Comparison of ENCODE assay signal across 2 cellular contexts in the genomic region with DNA sequence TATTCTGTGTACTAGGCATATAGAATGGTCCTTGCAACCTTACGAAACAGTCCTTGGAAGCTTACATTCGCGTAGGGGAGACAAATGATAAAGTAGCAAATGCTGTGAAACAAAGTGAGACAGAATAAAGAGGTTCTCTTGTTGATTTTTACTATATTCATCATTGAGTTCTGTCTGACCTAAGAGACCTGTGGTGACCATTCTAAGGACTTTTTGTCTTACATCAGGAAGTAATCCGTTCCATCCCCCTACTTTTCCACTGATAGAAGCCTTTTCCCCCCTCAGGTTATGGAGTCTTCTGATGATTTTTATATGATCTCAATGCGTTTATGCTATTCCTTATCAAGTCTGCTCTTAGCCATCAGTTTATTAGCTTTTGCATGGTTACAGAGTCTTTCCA.
TF ChIP-seq lines count a peak whose summit lies in the region.

No MANE protein-coding gene starts in this region.

TF ChIP-seq in HepG2, 621 proteins besides CTCF, POLR2A, EP300 and RAD21:
- TF ChIP-seq MXI1 (IDR thresholded peaks at IDR 0.05; ENCODE audit: borderline replicate concordance, low read depth, low read length) (no peak), SMAD9 (CRISPR knock-in tag; IDR thresholded peaks at IDR 0.05) (no peak), ZNF331 (CRISPR knock-in tag; IDR thresholded peaks at IDR 0.05) (no peak), PCBP2 (optimal IDR thresholded peaks at IDR 0.05; ENCODE audit: low read depth, low read length, poor library complexity, severe bottlenecking) (no peak), REXO4 (CRISPR knock-in tag; IDR thresholded peaks at IDR 0.05; ENCODE audit: borderline replicate concordance) (no peak), ZKSCAN1 (IDR thresholded peaks at IDR 0.05; ENCODE audit: low read length) (no peak), IKZF1 (IDR thresholded peaks at IDR 0.05) (no peak), RFX5 (IDR thresholded peaks at IDR 0.05; ENCODE audit: low read depth, low read length) (no peak)
- TF ChIP-seq, protein P1, sequence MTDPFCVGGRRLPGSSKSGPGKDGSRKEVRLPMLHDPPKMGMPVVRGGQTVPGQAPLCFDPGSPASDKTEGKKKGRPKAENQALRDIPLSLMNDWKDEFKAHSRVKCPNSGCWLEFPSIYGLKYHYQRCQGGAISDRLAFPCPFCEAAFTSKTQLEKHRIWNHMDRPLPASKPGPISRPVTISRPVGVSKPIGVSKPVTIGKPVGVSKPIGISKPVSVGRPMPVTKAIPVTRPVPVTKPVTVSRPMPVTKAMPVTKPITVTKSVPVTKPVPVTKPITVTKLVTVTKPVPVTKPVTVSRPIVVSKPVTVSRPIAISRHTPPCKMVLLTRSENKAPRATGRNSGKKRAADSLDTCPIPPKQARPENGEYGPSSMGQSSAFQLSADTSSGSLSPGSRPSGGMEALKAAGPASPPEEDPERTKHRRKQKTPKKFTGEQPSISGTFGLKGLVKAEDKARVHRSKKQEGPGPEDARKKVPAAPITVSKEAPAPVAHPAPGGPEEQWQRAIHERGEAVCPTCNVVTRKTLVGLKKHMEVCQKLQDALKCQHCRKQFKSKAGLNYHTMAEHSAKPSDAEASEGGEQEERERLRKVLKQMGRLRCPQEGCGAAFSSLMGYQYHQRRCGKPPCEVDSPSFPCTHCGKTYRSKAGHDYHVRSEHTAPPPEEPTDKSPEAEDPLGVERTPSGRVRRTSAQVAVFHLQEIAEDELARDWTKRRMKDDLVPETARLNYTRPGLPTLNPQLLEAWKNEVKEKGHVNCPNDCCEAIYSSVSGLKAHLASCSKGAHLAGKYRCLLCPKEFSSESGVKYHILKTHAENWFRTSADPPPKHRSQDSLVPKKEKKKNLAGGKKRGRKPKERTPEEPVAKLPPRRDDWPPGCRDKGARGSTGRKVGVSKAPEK (CRISPR knock-in tag; IDR thresholded peaks at IDR 0.05; ENCODE audit: borderline replicate concordance): no peak
- TF ChIP-seq, protein P2, sequence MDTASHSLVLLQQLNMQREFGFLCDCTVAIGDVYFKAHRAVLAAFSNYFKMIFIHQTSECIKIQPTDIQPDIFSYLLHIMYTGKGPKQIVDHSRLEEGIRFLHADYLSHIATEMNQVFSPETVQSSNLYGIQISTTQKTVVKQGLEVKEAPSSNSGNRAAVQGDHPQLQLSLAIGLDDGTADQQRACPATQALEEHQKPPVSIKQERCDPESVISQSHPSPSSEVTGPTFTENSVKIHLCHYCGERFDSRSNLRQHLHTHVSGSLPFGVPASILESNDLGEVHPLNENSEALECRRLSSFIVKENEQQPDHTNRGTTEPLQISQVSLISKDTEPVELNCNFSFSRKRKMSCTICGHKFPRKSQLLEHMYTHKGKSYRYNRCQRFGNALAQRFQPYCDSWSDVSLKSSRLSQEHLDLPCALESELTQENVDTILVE (CRISPR knock-in tag; IDR thresholded peaks at IDR 0.05): no peak
- TF ChIP-seq, protein P3, sequence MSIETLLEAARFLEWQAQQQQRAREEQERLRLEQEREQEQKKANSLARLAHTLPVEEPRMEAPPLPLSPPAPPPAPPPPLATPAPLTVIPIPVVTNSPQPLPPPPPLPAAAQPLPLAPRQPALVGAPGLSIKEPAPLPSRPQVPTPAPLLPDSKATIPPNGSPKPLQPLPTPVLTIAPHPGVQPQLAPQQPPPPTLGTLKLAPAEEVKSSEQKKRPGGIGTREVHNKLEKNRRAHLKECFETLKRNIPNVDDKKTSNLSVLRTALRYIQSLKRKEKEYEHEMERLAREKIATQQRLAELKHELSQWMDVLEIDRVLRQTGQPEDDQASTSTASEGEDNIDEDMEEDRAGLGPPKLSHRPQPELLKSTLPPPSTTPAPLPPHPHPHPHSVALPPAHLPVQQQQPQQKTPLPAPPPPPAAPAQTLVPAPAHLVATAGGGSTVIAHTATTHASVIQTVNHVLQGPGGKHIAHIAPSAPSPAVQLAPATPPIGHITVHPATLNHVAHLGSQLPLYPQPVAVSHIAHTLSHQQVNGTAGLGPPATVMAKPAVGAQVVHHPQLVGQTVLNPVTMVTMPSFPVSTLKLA (IDR thresholded peaks at IDR 0.05): no peak
- TF ChIP-seq, protein P4, sequence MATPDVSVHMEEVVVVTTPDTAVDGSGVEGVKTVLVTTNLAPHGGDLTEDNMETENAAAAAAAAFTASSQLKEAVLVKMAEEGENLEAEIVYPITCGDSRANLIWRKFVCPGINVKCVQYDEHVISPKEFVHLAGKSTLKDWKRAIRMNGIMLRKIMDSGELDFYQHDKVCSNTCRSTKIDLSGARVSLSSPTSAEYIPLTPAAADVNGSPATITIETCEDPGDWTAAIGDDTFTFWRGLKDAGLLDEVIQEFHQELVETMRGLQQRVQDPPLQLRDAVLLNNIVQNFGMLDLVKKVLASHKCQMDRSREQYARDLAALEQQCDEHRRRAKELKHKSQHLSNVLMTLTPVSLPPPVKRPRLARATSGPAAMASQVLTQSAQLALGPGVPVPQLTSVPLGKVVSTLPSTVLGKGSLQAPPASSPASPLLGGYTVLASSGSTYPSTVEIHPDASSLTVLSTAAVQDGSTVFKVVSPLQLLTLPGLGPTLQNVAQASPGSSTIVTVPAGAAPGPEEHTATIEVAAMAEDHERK (CRISPR knock-in tag; IDR thresholded peaks at IDR 0.05; ENCODE audit: low read depth): no peak
- TF ChIP-seq, protein P5, sequence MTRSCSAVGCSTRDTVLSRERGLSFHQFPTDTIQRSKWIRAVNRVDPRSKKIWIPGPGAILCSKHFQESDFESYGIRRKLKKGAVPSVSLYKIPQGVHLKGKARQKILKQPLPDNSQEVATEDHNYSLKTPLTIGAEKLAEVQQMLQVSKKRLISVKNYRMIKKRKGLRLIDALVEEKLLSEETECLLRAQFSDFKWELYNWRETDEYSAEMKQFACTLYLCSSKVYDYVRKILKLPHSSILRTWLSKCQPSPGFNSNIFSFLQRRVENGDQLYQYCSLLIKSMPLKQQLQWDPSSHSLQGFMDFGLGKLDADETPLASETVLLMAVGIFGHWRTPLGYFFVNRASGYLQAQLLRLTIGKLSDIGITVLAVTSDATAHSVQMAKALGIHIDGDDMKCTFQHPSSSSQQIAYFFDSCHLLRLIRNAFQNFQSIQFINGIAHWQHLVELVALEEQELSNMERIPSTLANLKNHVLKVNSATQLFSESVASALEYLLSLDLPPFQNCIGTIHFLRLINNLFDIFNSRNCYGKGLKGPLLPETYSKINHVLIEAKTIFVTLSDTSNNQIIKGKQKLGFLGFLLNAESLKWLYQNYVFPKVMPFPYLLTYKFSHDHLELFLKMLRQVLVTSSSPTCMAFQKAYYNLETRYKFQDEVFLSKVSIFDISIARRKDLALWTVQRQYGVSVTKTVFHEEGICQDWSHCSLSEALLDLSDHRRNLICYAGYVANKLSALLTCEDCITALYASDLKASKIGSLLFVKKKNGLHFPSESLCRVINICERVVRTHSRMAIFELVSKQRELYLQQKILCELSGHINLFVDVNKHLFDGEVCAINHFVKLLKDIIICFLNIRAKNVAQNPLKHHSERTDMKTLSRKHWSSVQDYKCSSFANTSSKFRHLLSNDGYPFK (CRISPR knock-in tag; IDR thresholded peaks at IDR 0.05; ENCODE audit: borderline replicate concordance): no peak

TF ChIP-seq in K562, 482 proteins besides CTCF, POLR2A, EP300 and RAD21:
- TF ChIP-seq ZNF143 (CRISPR knock-in tag; IDR thresholded peaks at IDR 0.05): no peak
- TF ChIP-seq, protein P6, sequence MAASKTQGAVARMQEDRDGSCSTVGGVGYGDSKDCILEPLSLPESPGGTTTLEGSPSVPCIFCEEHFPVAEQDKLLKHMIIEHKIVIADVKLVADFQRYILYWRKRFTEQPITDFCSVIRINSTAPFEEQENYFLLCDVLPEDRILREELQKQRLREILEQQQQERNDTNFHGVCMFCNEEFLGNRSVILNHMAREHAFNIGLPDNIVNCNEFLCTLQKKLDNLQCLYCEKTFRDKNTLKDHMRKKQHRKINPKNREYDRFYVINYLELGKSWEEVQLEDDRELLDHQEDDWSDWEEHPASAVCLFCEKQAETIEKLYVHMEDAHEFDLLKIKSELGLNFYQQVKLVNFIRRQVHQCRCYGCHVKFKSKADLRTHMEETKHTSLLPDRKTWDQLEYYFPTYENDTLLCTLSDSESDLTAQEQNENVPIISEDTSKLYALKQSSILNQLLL (CRISPR knock-in tag; IDR thresholded peaks at IDR 0.05; ENCODE audit: borderline replicate concordance): no peak
- no peak for TF ChIP-seq PRPF4 (IDR thresholded peaks at IDR 0.05; ENCODE audit: insufficient read depth, low read depth, low read length, poor library complexity, severe bottlenecking)
- TF ChIP-seq U2AF1 (optimal IDR thresholded peaks at IDR 0.05; ENCODE audit: low read depth, low read length): no peak
- TF ChIP-seq ATF1 (CRISPR knock-in tag; IDR thresholded peaks at IDR 0.05): no peak
- TF ChIP-seq ATF1 (tag; IDR thresholded peaks at IDR 0.05): no peak
- TF ChIP-seq, protein P7, sequence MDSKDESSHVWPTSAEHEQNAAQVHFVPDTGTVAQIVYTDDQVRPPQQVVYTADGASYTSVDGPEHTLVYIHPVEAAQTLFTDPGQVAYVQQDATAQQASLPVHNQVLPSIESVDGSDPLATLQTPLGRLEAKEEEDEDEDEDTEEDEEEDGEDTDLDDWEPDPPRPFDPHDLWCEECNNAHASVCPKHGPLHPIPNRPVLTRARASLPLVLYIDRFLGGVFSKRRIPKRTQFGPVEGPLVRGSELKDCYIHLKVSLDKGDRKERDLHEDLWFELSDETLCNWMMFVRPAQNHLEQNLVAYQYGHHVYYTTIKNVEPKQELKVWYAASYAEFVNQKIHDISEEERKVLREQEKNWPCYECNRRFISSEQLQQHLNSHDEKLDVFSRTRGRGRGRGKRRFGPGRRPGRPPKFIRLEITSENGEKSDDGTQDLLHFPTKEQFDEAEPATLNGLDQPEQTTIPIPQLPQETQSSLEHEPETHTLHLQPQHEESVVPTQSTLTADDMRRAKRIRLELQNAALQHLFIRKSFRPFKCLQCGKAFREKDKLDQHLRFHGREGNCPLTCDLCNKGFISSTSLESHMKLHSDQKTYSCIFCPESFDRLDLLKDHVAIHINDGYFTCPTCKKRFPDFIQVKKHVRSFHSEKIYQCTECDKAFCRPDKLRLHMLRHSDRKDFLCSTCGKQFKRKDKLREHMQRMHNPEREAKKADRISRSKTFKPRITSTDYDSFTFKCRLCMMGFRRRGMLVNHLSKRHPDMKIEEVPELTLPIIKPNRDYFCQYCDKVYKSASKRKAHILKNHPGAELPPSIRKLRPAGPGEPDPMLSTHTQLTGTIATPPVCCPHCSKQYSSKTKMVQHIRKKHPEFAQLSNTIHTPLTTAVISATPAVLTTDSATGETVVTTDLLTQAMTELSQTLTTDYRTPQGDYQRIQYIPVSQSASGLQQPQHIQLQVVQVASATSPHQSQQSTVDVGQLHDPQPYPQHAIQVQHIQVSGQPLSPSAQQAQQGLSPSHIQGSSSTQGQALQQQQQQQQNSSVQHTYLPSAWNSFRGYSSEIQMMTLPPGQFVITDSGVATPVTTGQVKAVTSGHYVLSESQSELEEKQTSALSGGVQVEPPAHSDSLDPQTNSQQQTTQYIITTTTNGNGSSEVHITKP (IDR thresholded peaks at IDR 0.05; ENCODE audit: partially characterized antibody): peak; percentile 82
- no peak for TF ChIP-seq BRF1 (IDR thresholded peaks at IDR 0.05; ENCODE audit: borderline replicate concordance, extremely low read depth, insufficient read length)
- TF ChIP-seq, protein P8, sequence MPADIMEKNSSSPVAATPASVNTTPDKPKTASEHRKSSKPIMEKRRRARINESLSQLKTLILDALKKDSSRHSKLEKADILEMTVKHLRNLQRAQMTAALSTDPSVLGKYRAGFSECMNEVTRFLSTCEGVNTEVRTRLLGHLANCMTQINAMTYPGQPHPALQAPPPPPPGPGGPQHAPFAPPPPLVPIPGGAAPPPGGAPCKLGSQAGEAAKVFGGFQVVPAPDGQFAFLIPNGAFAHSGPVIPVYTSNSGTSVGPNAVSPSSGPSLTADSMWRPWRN (IDR thresholded peaks at IDR 0.05; ENCODE audit: low read depth): no peak
